Comparison of ENCODE assay signal across 1 cellular context in the genomic region with DNA sequence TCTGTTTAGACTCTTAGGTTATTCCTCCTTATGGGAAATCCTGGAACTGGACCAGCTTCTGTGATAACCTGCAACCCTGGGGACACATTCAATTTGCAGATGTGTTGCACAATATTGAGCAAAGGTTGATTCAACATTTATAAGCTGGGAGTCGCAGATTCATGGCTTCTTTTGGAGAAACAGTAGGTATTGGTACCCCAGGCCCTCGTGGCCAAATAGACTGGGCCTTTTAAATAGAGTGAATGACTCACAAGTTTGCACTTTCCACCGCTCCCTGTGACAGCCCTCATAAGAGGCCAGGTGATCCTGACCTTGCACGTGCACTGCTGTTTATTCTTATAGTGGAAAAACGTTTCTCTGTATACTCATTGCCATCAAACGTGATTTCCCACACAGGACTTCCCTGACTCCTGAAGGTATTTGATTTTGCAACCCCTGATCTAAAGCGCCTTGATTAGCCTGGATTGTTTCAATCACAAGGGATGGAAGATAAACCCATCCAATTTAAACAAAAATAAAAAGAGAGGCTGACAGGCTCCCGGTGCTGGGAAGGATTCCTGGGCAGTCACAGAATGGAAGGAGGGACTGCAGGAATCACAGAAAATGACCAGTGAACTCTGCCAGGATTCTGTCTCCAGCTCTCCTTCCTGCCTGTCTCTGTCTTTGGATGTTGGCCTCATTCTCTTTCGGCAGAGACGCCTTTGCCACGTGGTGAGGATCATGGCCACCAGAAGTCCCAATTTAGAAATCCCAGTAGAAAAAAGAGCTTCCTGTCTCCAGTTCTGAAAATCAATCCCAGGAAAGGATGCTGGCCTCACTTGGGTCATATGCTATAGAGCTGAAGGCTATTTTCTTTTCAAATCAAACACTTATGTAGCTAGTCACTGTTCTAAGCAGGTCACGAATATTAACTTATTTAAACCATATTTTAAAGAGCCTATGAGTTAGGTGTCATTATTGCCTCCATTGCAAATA.
A peak's percentile ranks its signal among the peaks of the same experiment; 100 is the strongest.
TF ChIP-seq lines count a peak whose summit lies in the region.

No MANE protein-coding gene starts in this region.

TF ChIP-seq in HepG2, 621 proteins besides CTCF, POLR2A, EP300 and RAD21 (continued from another document and continues in another):
- TF ChIP-seq, protein P1, sequence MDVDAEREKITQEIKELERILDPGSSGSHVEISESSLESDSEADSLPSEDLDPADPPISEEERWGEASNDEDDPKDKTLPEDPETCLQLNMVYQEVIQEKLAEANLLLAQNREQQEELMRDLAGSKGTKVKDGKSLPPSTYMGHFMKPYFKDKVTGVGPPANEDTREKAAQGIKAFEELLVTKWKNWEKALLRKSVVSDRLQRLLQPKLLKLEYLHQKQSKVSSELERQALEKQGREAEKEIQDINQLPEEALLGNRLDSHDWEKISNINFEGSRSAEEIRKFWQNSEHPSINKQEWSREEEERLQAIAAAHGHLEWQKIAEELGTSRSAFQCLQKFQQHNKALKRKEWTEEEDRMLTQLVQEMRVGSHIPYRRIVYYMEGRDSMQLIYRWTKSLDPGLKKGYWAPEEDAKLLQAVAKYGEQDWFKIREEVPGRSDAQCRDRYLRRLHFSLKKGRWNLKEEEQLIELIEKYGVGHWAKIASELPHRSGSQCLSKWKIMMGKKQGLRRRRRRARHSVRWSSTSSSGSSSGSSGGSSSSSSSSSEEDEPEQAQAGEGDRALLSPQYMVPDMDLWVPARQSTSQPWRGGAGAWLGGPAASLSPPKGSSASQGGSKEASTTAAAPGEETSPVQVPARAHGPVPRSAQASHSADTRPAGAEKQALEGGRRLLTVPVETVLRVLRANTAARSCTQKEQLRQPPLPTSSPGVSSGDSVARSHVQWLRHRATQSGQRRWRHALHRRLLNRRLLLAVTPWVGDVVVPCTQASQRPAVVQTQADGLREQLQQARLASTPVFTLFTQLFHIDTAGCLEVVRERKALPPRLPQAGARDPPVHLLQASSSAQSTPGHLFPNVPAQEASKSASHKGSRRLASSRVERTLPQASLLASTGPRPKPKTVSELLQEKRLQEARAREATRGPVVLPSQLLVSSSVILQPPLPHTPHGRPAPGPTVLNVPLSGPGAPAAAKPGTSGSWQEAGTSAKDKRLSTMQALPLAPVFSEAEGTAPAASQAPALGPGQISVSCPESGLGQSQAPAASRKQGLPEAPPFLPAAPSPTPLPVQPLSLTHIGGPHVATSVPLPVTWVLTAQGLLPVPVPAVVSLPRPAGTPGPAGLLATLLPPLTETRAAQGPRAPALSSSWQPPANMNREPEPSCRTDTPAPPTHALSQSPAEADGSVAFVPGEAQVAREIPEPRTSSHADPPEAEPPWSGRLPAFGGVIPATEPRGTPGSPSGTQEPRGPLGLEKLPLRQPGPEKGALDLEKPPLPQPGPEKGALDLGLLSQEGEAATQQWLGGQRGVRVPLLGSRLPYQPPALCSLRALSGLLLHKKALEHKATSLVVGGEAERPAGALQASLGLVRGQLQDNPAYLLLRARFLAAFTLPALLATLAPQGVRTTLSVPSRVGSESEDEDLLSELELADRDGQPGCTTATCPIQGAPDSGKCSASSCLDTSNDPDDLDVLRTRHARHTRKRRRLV (CRISPR knock-in tag; IDR thresholded peaks at IDR 0.05): no peak
- TF ChIP-seq CREM (IDR thresholded peaks at IDR 0.05) (no peak; the same call in 1 of the 2 replicates), CREM (CRISPR knock-in tag; IDR thresholded peaks at IDR 0.05) (no peak), GABPB1 (CRISPR knock-in tag; IDR thresholded peaks at IDR 0.05) (no peak; the same call in 1 of the 2 replicates), TRIM24 (CRISPR knock-in tag; IDR thresholded peaks at IDR 0.05) (no peak), ARNTL (CRISPR knock-in tag; IDR thresholded peaks at IDR 0.05) (peak; percentile 47; the same call in 1 of the 2 replicates), TOE1 (CRISPR knock-in tag; IDR thresholded peaks at IDR 0.05) (no peak), SIN3A (IDR thresholded peaks at IDR 0.05; ENCODE audit: borderline replicate concordance, low read depth, low read length) (no peak), PRMT3 (CRISPR knock-in tag; IDR thresholded peaks at IDR 0.05; ENCODE audit: borderline replicate concordance, low read depth) (no peak), IRF2 (CRISPR knock-in tag; IDR thresholded peaks at IDR 0.05) (no peak), SMYD3 (CRISPR knock-in tag; IDR thresholded peaks at IDR 0.05) (no peak), ZNF598 (CRISPR knock-in tag; IDR thresholded peaks at IDR 0.05; ENCODE audit: borderline replicate concordance) (no peak), RORA (CRISPR knock-in tag; IDR thresholded peaks at IDR 0.05) (no peak), ZNF773 (CRISPR knock-in tag; IDR thresholded peaks at IDR 0.05; ENCODE audit: borderline replicate concordance) (no peak), MED13 (CRISPR knock-in tag; IDR thresholded peaks at IDR 0.05) (no peak), SP1 (IDR thresholded peaks at IDR 0.05) (no peak), SP1 (CRISPR knock-in tag; IDR thresholded peaks at IDR 0.05) (no peak), SIX4 (CRISPR knock-in tag; IDR thresholded peaks at IDR 0.05) (no peak), ZNF607 (CRISPR knock-in tag; IDR thresholded peaks at IDR 0.05; ENCODE audit: borderline replicate concordance) (no peak), ISX (CRISPR knock-in tag; conservative IDR thresholded peaks at IDR 0.05) (no peak), NAIF1 (CRISPR knock-in tag; IDR thresholded peaks at IDR 0.05; ENCODE audit: borderline replicate concordance) (no peak), ZNF33B (CRISPR knock-in tag; IDR thresholded peaks at IDR 0.05) (no peak), NR0B2 (CRISPR knock-in tag; IDR thresholded peaks at IDR 0.05) (no peak), ZNF446 (CRISPR knock-in tag; IDR thresholded peaks at IDR 0.05) (no peak), RFXANK (CRISPR knock-in tag; IDR thresholded peaks at IDR 0.05) (no peak), ZNF441 (CRISPR knock-in tag; IDR thresholded peaks at IDR 0.05; ENCODE audit: borderline replicate concordance) (no peak)
- TF ChIP-seq, protein P2, sequence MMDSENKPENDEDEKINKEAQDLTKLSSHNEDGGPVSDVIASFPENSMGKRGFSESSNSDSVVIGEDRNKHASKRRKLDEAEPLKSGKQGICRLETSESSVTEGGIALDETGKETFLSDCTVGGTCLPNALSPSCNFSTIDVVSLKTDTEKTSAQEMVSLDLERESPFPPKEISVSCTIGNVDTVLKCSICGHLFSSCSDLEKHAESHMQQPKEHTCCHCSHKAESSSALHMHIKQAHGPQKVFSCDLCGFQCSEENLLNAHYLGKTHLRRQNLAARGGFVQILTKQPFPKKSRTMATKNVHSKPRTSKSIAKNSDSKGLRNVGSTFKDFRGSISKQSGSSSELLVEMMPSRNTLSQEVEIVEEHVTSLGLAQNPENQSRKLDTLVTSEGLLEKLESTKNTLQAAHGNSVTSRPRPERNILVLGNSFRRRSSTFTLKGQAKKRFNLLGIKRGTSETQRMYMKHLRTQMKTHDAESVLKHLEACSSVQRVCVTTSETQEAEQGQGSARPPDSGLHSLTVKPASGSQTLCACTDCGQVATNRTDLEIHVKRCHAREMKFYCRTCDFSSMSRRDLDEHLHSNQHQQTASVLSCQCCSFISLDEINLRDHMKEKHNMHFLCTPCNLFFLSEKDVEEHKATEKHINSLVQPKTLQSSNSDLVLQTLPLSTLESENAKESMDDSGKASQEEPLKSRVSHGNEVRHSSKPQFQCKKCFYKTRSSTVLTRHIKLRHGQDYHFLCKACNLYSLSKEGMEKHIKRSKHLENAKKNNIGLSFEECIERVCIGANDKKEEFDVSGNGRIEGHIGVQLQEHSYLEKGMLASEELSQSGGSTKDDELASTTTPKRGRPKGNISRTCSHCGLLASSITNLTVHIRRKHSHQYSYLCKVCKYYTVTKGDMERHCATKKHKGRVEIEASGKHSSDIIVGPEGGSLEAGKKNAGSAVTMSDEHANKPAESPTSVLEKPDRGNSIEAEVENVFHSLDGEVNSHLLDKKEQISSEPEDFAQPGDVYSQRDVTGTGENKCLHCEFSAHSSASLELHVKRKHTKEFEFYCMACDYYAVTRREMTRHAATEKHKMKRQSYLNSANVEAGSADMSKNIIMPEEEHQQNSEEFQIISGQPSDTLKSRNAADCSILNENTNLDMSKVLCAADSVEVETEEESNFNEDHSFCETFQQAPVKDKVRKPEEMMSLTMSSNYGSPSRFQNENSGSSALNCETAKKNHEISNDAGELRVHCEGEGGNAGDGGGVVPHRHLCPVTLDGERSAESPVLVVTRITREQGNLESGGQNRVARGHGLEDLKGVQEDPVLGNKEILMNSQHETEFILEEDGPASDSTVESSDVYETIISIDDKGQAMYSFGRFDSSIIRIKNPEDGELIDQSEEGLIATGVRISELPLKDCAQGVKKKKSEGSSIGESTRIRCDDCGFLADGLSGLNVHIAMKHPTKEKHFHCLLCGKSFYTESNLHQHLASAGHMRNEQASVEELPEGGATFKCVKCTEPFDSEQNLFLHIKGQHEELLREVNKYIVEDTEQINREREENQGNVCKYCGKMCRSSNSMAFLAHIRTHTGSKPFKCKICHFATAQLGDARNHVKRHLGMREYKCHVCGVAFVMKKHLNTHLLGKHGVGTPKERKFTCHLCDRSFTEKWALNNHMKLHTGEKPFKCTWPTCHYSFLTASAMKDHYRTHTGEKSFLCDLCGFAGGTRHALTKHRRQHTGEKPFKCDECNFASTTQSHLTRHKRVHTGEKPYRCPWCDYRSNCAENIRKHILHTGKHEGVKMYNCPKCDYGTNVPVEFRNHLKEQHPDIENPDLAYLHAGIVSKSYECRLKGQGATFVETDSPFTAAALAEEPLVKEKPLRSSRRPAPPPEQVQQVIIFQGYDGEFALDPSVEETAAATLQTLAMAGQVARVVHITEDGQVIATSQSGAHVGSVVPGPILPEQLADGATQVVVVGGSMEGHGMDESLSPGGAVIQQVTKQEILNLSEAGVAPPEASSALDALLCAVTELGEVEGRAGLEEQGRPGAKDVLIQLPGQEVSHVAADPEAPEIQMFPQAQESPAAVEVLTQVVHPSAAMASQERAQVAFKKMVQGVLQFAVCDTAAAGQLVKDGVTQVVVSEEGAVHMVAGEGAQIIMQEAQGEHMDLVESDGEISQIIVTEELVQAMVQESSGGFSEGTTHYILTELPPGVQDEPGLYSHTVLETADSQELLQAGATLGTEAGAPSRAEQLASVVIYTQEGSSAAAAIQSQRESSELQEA (CRISPR knock-in tag; IDR thresholded peaks at IDR 0.05; ENCODE audit: not compliant biosample characterization): no peak
- TF ChIP-seq, protein P3, sequence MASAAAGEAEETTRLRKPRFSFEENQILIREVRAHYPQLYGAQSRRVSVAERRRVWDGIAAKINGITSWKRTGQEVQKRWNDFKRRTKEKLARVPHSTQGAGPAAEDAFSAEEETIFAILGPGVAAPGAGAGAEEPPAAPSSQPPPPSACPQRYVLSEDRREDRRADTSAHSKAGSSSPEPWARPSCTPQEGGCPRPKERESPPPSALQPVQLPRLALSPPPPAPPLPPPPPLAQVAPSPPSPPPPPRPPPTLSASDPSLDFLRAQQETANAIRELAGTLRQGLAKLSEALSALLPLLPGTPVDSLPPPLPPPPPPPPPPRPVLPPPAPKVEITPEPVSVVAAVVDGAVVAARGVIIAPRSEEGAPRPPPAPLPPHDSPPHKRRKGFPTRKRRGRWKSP (CRISPR knock-in tag; IDR thresholded peaks at IDR 0.05): no peak
- TF ChIP-seq, protein P4, sequence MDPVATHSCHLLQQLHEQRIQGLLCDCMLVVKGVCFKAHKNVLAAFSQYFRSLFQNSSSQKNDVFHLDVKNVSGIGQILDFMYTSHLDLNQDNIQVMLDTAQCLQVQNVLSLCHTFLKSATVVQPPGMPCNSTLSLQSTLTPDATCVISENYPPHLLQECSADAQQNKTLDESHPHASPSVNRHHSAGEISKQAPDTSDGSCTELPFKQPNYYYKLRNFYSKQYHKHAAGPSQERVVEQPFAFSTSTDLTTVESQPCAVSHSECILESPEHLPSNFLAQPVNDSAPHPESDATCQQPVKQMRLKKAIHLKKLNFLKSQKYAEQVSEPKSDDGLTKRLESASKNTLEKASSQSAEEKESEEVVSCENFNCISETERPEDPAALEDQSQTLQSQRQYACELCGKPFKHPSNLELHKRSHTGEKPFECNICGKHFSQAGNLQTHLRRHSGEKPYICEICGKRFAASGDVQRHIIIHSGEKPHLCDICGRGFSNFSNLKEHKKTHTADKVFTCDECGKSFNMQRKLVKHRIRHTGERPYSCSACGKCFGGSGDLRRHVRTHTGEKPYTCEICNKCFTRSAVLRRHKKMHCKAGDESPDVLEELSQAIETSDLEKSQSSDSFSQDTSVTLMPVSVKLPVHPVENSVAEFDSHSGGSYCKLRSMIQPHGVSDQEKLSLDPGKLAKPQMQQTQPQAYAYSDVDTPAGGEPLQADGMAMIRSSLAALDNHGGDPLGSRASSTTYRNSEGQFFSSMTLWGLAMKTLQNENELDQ (CRISPR knock-in tag; IDR thresholded peaks at IDR 0.05; ENCODE audit: borderline replicate concordance): no peak
- TF ChIP-seq, protein P5, sequence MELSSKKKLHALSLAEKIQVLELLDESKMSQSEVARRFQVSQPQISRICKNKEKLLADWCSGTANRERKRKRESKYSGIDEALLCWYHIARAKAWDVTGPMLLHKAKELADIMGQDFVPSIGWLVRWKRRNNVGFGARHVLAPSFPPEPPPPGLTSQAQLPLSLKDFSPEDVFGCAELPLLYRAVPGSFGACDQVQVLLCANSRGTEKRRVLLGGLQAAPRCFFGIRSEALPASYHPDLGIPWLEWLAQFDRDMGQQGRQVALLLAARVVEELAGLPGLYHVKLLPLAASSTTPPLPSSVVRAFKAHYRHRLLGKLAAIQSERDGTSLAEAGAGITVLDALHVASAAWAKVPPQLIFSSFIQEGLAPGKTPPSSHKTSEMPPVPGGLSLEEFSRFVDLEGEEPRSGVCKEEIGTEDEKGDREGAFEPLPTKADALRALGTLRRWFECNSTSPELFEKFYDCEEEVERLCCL (CRISPR knock-in tag; IDR thresholded peaks at IDR 0.05; ENCODE audit: borderline replicate concordance): no peak
- TF ChIP-seq, protein P6, sequence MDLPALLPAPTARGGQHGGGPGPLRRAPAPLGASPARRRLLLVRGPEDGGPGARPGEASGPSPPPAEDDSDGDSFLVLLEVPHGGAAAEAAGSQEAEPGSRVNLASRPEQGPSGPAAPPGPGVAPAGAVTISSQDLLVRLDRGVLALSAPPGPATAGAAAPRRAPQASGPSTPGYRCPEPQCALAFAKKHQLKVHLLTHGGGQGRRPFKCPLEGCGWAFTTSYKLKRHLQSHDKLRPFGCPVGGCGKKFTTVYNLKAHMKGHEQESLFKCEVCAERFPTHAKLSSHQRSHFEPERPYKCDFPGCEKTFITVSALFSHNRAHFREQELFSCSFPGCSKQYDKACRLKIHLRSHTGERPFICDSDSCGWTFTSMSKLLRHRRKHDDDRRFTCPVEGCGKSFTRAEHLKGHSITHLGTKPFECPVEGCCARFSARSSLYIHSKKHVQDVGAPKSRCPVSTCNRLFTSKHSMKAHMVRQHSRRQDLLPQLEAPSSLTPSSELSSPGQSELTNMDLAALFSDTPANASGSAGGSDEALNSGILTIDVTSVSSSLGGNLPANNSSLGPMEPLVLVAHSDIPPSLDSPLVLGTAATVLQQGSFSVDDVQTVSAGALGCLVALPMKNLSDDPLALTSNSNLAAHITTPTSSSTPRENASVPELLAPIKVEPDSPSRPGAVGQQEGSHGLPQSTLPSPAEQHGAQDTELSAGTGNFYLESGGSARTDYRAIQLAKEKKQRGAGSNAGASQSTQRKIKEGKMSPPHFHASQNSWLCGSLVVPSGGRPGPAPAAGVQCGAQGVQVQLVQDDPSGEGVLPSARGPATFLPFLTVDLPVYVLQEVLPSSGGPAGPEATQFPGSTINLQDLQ (CRISPR knock-in tag; IDR thresholded peaks at IDR 0.05): no peak
